Comparison of ENCODE assay signal across 28 cellular contexts in the genomic region with DNA sequence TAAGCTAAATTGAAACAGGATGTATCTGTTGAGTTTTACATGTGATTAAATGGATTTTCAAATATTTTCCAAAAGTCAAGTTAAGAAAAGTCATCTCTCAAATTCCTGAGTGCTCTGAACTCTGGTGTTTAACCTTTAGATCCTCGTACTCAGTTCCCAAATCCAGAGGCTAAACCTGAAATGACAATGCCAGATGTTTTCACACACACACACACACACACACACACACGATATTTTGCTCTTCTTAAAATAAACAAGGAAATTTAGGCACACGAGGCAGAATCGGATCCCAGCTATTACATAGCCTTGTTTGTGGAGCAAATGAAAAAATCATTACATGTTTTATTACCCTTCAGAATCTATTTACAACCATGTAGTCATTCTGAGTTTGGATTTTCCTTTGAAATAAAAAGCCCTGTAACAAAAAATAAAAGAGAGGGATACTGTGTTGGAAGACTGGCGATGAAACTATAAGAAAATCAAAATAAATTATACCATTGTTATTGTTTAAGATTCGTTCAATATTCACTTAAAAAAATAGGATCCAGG. TPM values are rescaled to one million over a fixed set of nuclear protein-coding genes. Genes with fewer than 3 reads are reported as not detected.
DNase-seq lines count a peak whose midpoint lies in the region; ATAC-seq and TF ChIP-seq lines count a peak whose summit lies in the region.
"Had no signal": no experiment of that assay in that cellular context is flagged by ENCODE, and none has a peak within 500 bp of the region (broad histone marks: within the 10 kb centered on the region; RNA-seq: fewer than 3 reads in every experiment).

No MANE protein-coding gene starts in this region.

- no peaks in the 10 kb centered on the region for H3K36me3 ChIP-seq in left ventricle myocardium inferior
- H3K36me3 ChIP-seq in endodermal cell (ENCODE audit: control insufficient read depth, insufficient read depth, low read length) = no peaks in the 10 kb centered on the region
- no peaks in the 10 kb centered on the region for H3K36me3 ChIP-seq in hepatocyte (replicated peaks; ENCODE audit: insufficient read depth, low read depth)
- H3K36me3 ChIP-seq: HAP-1 had no signal

- H3K9me3 Mint-ChIP-seq in endodermal cell = no peaks in the 10 kb centered on the region
- H3K9me3 Mint-ChIP-seq: CD8-positive, alpha-beta T cell had no signal

- H3K9ac ChIP-seq in endodermal cell (ENCODE audit: extremely low read depth, low read length, poor library complexity, severe bottlenecking) = no peak overlapping the region

- WGBS in endodermal cell (ENCODE audit: insufficient coverage in 1 of 2, insufficient read length in 1 of 2), 2 experiments = 80% methylated on average over 6 of the region's 6 CpGs; no CpG with 5 or more reads in 1 of the 2 experiments
- 48% methylated on average over 6 of the region's 6 CpGs for whole genome bisulfite sequencing in hepatocyte (ENCODE audit: low lambda C conversion rate, missing lambda C conversion rate)

- H3K27ac Mint-ChIP-seq in endodermal cell = no peak overlapping the region
- H3K27ac Mint-ChIP-seq: B cell; CD8-positive, alpha-beta T cell; IgD-negative memory B cell had no signal

- H3K79me2 ChIP-seq in hepatocyte = no peaks in the 10 kb centered on the region

- TF ChIP-seq CTCF in left ventricle myocardium inferior (IDR thresholded peaks at IDR 0.05; ENCODE audit: borderline replicate concordance) (no peak), endodermal cell (conservative IDR thresholded peaks at IDR 0.05) (no peak), hepatocyte (IDR thresholded peaks at IDR 0.05; ENCODE audit: poor library complexity) (no peak)

- no peaks in the 10 kb centered on the region for H3K4me1 Mint-ChIP-seq in endodermal cell

- H3K9me3 ChIP-seq in left ventricle myocardium inferior (replicated peaks) (no peaks in the 10 kb centered on the region), endodermal cell (ENCODE audit: control insufficient read depth, low read length) (no peaks in the 10 kb centered on the region), hepatocyte (ENCODE audit: low read depth) (no peaks in the 10 kb centered on the region)
- H3K9me3 ChIP-seq: Caco-2, HAP-1 had no signal

- intact Hi-C loops in left ventricle myocardium inferior (cut with micrococcal nuclease) = no loop called here
- intact Hi-C loops in cardiac septum (cut with DNase I) = no loop called here

- no peak overlapping the region for H3K4me3 Mint-ChIP-seq in endodermal cell
- H3K4me3 Mint-ChIP-seq: B cell; CD8-positive, alpha-beta T cell; IgD-negative memory B cell had no signal

- H3K36me3 Mint-ChIP-seq in endodermal cell (ENCODE audit: low read depth) = no peaks in the 10 kb centered on the region
- H3K36me3 Mint-ChIP-seq: CD8-positive, alpha-beta T cell had no signal

- H3K4me3 ChIP-seq in left ventricle myocardium inferior (no peak overlapping the region), endodermal cell (ENCODE audit: low read length) (no peak overlapping the region), hepatocyte (no peak overlapping the region)
- H3K4me3 ChIP-seq: GM12878, HAP-1 had no signal

- H3K27me3 ChIP-seq in left ventricle myocardium inferior (ENCODE audit: low read depth) = no peaks in the 10 kb centered on the region
- no peaks in the 10 kb centered on the region for H3K27me3 ChIP-seq in endodermal cell (ENCODE audit: control insufficient read depth, insufficient read depth, low read length, poor library complexity, severe bottlenecking)
- no peaks in the 10 kb centered on the region for H3K27me3 ChIP-seq in hepatocyte

- no peaks in the 10 kb centered on the region for H4K20me1 ChIP-seq in hepatocyte (ENCODE audit: insufficient read depth, poor library complexity, severe bottlenecking)

- H3K4me1 ChIP-seq in left ventricle myocardium inferior (no peaks in the 10 kb centered on the region), endodermal cell (ENCODE audit: control insufficient read depth, insufficient read depth, low read length) (no peaks in the 10 kb centered on the region), hepatocyte (ENCODE audit: insufficient read depth) (peaks cover 4% of the 10 kb centered on the region)
- H3K4me1 ChIP-seq: HAP-1 had no signal

- H3K27me3 Mint-ChIP-seq in endodermal cell (ENCODE audit: insufficient read depth) = no peaks in the 10 kb centered on the region
- H3K27me3 Mint-ChIP-seq: B cell, IgD-negative memory B cell had no signal

- H3K4me2 ChIP-seq in hepatocyte = peak overlapping the region; percentile 2

- H3K27ac ChIP-seq in left ventricle myocardium inferior (replicated peaks) (peak overlapping the region; percentile 21), endodermal cell (ENCODE audit: low read depth, low read length) (no peak overlapping the region), hepatocyte (no peak overlapping the region)
- H3K27ac ChIP-seq: 22Rv1, C4-2B, HL-60, RWPE1 had no signal

- no peak for DNase-seq in left ventricle myocardium inferior
- no peak for DNase-seq in cardiac septum (ENCODE audit: low spot score)
- peak; percentile 8 for DNase-seq in endodermal cell
- DNase-seq in hepatocyte (ENCODE audit: low spot score) = no peak
- DNase-seq in NCI-H345 (lab: John Stamatoyannopoulos, UW) = no peak
- no peak for DNase-seq in GF-D8 (lab: John Stamatoyannopoulos, UW)
- DNase-seq: Caco-2; CD8-positive, alpha-beta T cell; GOT3; NCI-H1092 treated with DMSO at 0.1 percent for 48 hours; NCI-H1436 treated with DMSO at 0.1 percent for 48 hours; NCI-H187 treated with DMSO at 0.1 percent for 48 hours; NCI-H2171 treated with DMSO at 0.1 percent for 48 hours; NCI-H446 treated with DMSO at 0.1 percent for 48 hours; NCI-H526; NCI-H82; NK-92 treated with Interleukin-12 subunit alpha and Interleukin-12 subunit beta, amount 100 ng/mL, for 24 hours; SHP77 treated with DMSO at 0.1 percent for 48 hours had no signal

- no peak for ATAC-seq in HG03521 (IDR thresholded peaks at IDR 0.05; ENCODE audit: unreplicated experiment)
- ATAC-seq: CD8-positive, alpha-beta T cell; GM12878; Panc1 had no signal

- H2AFZ ChIP-seq in hepatocyte = no peak overlapping the region

- no peaks in the 10 kb centered on the region for H3K9me2 ChIP-seq in hepatocyte (replicated peaks; ENCODE audit: insufficient read depth)

RNA-seq across cellular contexts. Expression of a gene that starts 20.6 kb away (rescaled TPM):
- 65.0 TPM for total RNA-seq in left ventricle myocardium inferior
- 59.7 TPM for total RNA-seq in cardiac septum
- total RNA-seq in endodermal cell = 100 to 1,000 TPM; 112 to 120 TPM
- 156 TPM for polyA plus RNA-seq in endodermal cell (2013, experiment 1 of 2)
- polyA plus RNA-seq in endodermal cell (2013, experiment 2 of 2) = 143 TPM
- total RNA-seq in hepatocyte = 174 and 179 TPM in 2 replicates
- 13.9 and 20.8 TPM in 2 replicates for polyA plus RNA-seq in hepatocyte
